28 cellular contexts compared by ENCODE assay signal in genomic region chr2:17718689-17719088, GRCh38.
"Had no signal": no experiment of that assay in that cellular context is flagged by ENCODE, and none has a peak within 500 bp of the region (broad histone marks: within the 10 kb centered on the region; RNA-seq: fewer than 3 reads in every experiment).

No MANE protein-coding gene starts in this region.

- DNase-seq: hippocampal formation; left colon; left lung; lower lobe of right lung; mammary epithelial cell; mesenchymal stem cell; midbrain; mucosa of descending colon; naive thymus-derived CD8-positive, alpha-beta T cell; ovary; right lobe of liver; stimulated activated CD4-positive, alpha-beta T cell treated with anti-CD3 and anti-CD28 coated beads, Interleukin-12 subunit alpha, Interleukin-12 subunit beta, amount 100 ng/mL, for 4 hours; stimulated activated CD4-positive, alpha-beta T cell treated with anti-CD3 and anti-CD28 coated beads, Interleukin-15, amount 100 ng/mL, for 24 hours; stimulated activated CD4-positive, alpha-beta T cell treated with anti-CD3 and anti-CD28 coated beads, Interleukin-2, amount 100 ng/mL, for 24 hours; stimulated activated CD4-positive, alpha-beta T cell treated with anti-CD3 and anti-CD28 coated beads, Interleukin-4, amount 100 ng/mL, for 1 hour; stimulated activated naive B cell treated with anti-CD40 and anti-IgM and Interleukin-4, amounts not matched to agents 10 μg/mL and 1 μg/mL and 100 μg/mL, for 72 hours; stimulated activated naive CD8-positive, alpha-beta T cell treated with anti-CD3 and anti-CD28 coated beads, Interleukin-15, Interleukin-2, amounts not matched to agents 100 U/mL and 50 U/mL, for 24 hours; stomach; testis; thyroid gland; transverse colon; upper lobe of left lung had no signal

- H3K4me3 Mint-ChIP-seq: naive thymus-derived CD8-positive, alpha-beta T cell; nephron; stimulated activated naive B cell treated with anti-CD40 and anti-IgM and Interleukin-4, amounts not matched to agents 10 μg/mL and 1 μg/mL and 100 μg/mL, for 72 hours had no signal

- ATAC-seq: left colon; left lung; lower lobe of right lung; mucosa of descending colon; naive thymus-derived CD8-positive, alpha-beta T cell; right lobe of liver; stimulated activated naive B cell treated with anti-CD40 and anti-IgM and Interleukin-4, amounts not matched to agents 10 μg/mL and 1 μg/mL and 100 μg/mL, for 72 hours; stimulated activated naive CD8-positive, alpha-beta T cell treated with anti-CD3 and anti-CD28 coated beads, Interleukin-15, Interleukin-2, amounts not matched to agents 100 U/mL and 50 U/mL, for 24 hours had no signal

- H3K9me3 Mint-ChIP-seq: naive thymus-derived CD8-positive, alpha-beta T cell; nephron; stimulated activated naive B cell treated with anti-CD40 and anti-IgM and Interleukin-4, amounts not matched to agents 10 μg/mL and 1 μg/mL and 100 μg/mL, for 72 hours had no signal

- H3K27me3 Mint-ChIP-seq: naive thymus-derived CD8-positive, alpha-beta T cell; progenitor cell of endocrine pancreas; stimulated activated naive B cell treated with anti-CD40 and anti-IgM and Interleukin-4, amounts not matched to agents 10 μg/mL and 1 μg/mL and 100 μg/mL, for 72 hours had no signal

- FAIRE-seq: keratinocyte had no signal

- H3K4me1 ChIP-seq: left lung, lower lobe of right lung, right atrium auricular region, right lobe of liver, stomach, testis, thyroid gland, transverse colon, upper lobe of left lung, vagina had no signal

- H3K4me3 ChIP-seq: left lung, lower lobe of right lung, mucosa of descending colon, ovary, right atrium auricular region, right lobe of liver, skin epidermis, stomach, testis, thyroid gland, transverse colon, upper lobe of left lung, vagina had no signal

- H3K27ac Mint-ChIP-seq: naive thymus-derived CD8-positive, alpha-beta T cell; nephron; progenitor cell of endocrine pancreas; stimulated activated naive B cell treated with anti-CD40 and anti-IgM and Interleukin-4, amounts not matched to agents 10 μg/mL and 1 μg/mL and 100 μg/mL, for 72 hours had no signal

- H3K9me3 ChIP-seq: left lung, lower lobe of right lung, mucosa of descending colon, ovary, right atrium auricular region, right lobe of liver, stomach, testis, thyroid gland, transverse colon, upper lobe of left lung, vagina had no signal

- H3K4me1 Mint-ChIP-seq: naive thymus-derived CD8-positive, alpha-beta T cell; nephron; stimulated activated naive B cell treated with anti-CD40 and anti-IgM and Interleukin-4, amounts not matched to agents 10 μg/mL and 1 μg/mL and 100 μg/mL, for 72 hours had no signal

- H3K36me3 ChIP-seq: ovary had no signal

- H3K27ac ChIP-seq: left lung, lower lobe of right lung, ovary, right atrium auricular region, right lobe of liver, skin epidermis, stomach, thyroid gland, transverse colon, upper lobe of left lung, vagina had no signal

- H3K27me3 ChIP-seq: left lung, ovary, right atrium auricular region, right lobe of liver, stomach, testis, thyroid gland, transverse colon, upper lobe of left lung, vagina had no signal
